In genomic region chr3:100400782-100401673, GRCh38 we compare ENCODE assay signal across 8 cellular contexts. TPM values are rescaled to one million over a fixed set of nuclear protein-coding genes. Genes with fewer than 3 reads are reported as not detected.
A peak's percentile ranks its signal among the peaks of the same experiment; 100 is the strongest.
DNase-seq lines count a peak whose midpoint lies in the region; ATAC-seq and TF ChIP-seq lines count a peak whose summit lies in the region.

Gene LNP1, plus strand, starts transcription at chr3:100401539. Its CDS starts 28,191 bp downstream, at chr3:100429730.
Gene TOMM70, minus strand, starts transcription at chr3:100401089. Its CDS starts 140 bp downstream, at chr3:100400949.

- H3K4me1 Mint-ChIP-seq in activated B cell treated with CpG ODN at 0.5 μM for 24 hours = peaks cover 58% of the 10 kb centered on the region

- intact Hi-C loops in activated B cell treated with CpG ODN at 0.5 μM for 24 hours (cut with micrococcal nuclease) = loop anchor here (1.0 to 5.0 kb wide), 16 partner anchors 67 to 1878 kb away; partner anchors contain the start of genes CLDND1, CMSS1, CPOX and DCBLD2

- POLR2A ChIA-PET in activated B cell treated with CpG ODN at 0.5 μM for 24 hours (lab: Charles Lee) = interaction anchor here (0.5 to 2.8 kb wide), 16 partner anchors 9 to 1173 kb away, joined by 3 to 25 read pairs (median 4); partner anchors contain the start of genes CMSS1, NIT2, PCNP and SENP7

- peak; percentile 89 for DNase-seq in AG08396 (ENCODE audit: low spot score)
- peak; percentile 94 for DNase-seq in NCI-H226
- peak; percentile 86 for DNase-seq in activated B cell treated with CpG ODN at 0.5 μM for 24 hours
- peak; percentile 45 to 99 (median 96) for DNase-seq in caudate nucleus (lab: John Stamatoyannopoulos, UW)
- DNase-seq in inferior parietal cortex (ENCODE audit: extremely low spot score) = peak; percentile 98
- DNase-seq in smooth muscle cell of the brain vasculature (ENCODE audit: low read depth, low spot score) = peak; percentile 90

- H3K36me3 Mint-ChIP-seq in activated B cell treated with CpG ODN at 0.5 μM for 24 hours (ENCODE audit: low read depth) = peaks cover 11% of the 10 kb centered on the region

- CTCF ChIA-PET in activated B cell treated with CpG ODN at 0.5 μM for 24 hours (lab: Charles Lee) = interaction anchor here (1.4 to 2.0 kb wide), 4 partner anchors 11 to 569 kb away, joined by 3 to 6 read pairs (median 4); no protein-coding TSS in a partner anchor

- ATAC-seq in GM19023 (IDR thresholded peaks at IDR 0.05; ENCODE audit: unreplicated experiment) (peak; percentile 92), HG03196 (IDR thresholded peaks at IDR 0.05; ENCODE audit: unreplicated experiment) (peak; percentile 89), activated B cell treated with CpG ODN at 0.5 μM for 24 hours (ENCODE audit: low read depth) (peak; percentile 92)

- H3K27ac ChIP-seq in caudate nucleus (ENCODE audit: low read depth, low read length) = peak within 1 kb of the TSS; percentile 94

- peak within 1 kb of the TSS; percentile 95 for H3K27ac Mint-ChIP-seq in activated B cell treated with CpG ODN at 0.5 μM for 24 hours

- peak within 1 kb of the TSS; percentile 96 for H3K4me3 Mint-ChIP-seq in activated B cell treated with CpG ODN at 0.5 μM for 24 hours

- no peaks in the 10 kb centered on the region for H3K9me3 Mint-ChIP-seq in activated B cell treated with CpG ODN at 0.5 μM for 24 hours

- TF ChIP-seq CTCF in activated B cell treated with CpG ODN at 0.5 μM for 24 hours (IDR thresholded peaks at IDR 0.05) = no peak

- no peaks in the 10 kb centered on the region for H3K27me3 Mint-ChIP-seq in activated B cell treated with CpG ODN at 0.5 μM for 24 hours

RNA-seq across cellular contexts. Expression of gene LNP1, which starts in this region (rescaled TPM):
- total RNA-seq in activated B cell treated with CpG ODN at 0.5 μM for 24 hours = 1.7 and 2.4 TPM in 2 replicates

RNA-seq across cellular contexts. Expression of gene TOMM70, which starts in this region (rescaled TPM):
- total RNA-seq in activated B cell treated with CpG ODN at 0.5 μM for 24 hours = 34.5 and 37.3 TPM in 2 replicates

Comparison
In these comparisons a context has a peak if more than half of its experiments do, and no peak if none do; other contexts are left out.
1. Peak in every context shown above with its lines: DNase-seq, ATAC-seq and H3K27ac ChIP-seq.